10 cellular contexts compared by ENCODE assay signal in genomic region chr1:86912501-86912900, GRCh38.
DNase-seq lines count a peak whose midpoint lies in the region; ATAC-seq and TF ChIP-seq lines count a peak whose summit lies in the region.
"Had no signal": no experiment of that assay in that cellular context is flagged by ENCODE, and none has a peak within 500 bp of the region (broad histone marks: within the 10 kb centered on the region; RNA-seq: fewer than 3 reads in every experiment).

No MANE protein-coding gene starts in this region.

- peaks cover 22% of the 10 kb centered on the region for H3K79me2 ChIP-seq in parathyroid adenoma

- H3K9ac ChIP-seq in parathyroid adenoma = no peak overlapping the region

- H3K4me1 ChIP-seq in parathyroid adenoma = peaks cover 10% of the 10 kb centered on the region

- no peaks in the 10 kb centered on the region for H3K36me3 ChIP-seq in parathyroid adenoma (ENCODE audit: control insufficient read depth, insufficient read depth, low read length)

- DNase-seq in NAMALWA (ENCODE audit: low spot score) (peak; percentile 17), epithelial cell of esophagus (ENCODE audit: low read depth) (no peak), C1 segment of cervical spinal cord (lab: John Stamatoyannopoulos, UW) (no peak), cortex of kidney (lab: John Stamatoyannopoulos, UW) (no peak), GF-D8 (lab: John Stamatoyannopoulos, UW) (no peak)
- DNase-seq: activated CD8-positive, alpha-beta memory T cell treated with anti-CD3 and anti-CD28 coated beads, Interleukin-2, amount 50 U/mL, for 48 hours; substantia nigra had no signal

- no peak overlapping the region for H3K27ac ChIP-seq in parathyroid adenoma

- H3K4me3 ChIP-seq in GM08714 (ENCODE audit: low read length) = peak overlapping the region; percentile 99
- peak overlapping the region; percentile 89 for H3K4me3 ChIP-seq in epithelial cell of esophagus (ENCODE audit: low read length)
- peak overlapping the region; percentile 87 for H3K4me3 ChIP-seq in parathyroid adenoma (ENCODE audit: low read depth, low read length)

- H3K4me2 ChIP-seq in parathyroid adenoma (ENCODE audit: low read length) = no peak overlapping the region

- H3K27me3 ChIP-seq in parathyroid adenoma (ENCODE audit: control insufficient read depth, insufficient read depth, low read length) = no peaks in the 10 kb centered on the region

- no peak for TF ChIP-seq CTCF in epithelial cell of esophagus (IDR thresholded peaks at IDR 0.05; ENCODE audit: insufficient read depth, low read depth, low read length, missing control alignments)
- TF ChIP-seq CTCF in parathyroid adenoma (IDR thresholded peaks at IDR 0.05) = no peak

- ATAC-seq in HG03439 (IDR thresholded peaks at IDR 0.05; ENCODE audit: unreplicated experiment) = no peak

- H3K9me3 ChIP-seq in parathyroid adenoma (ENCODE audit: control insufficient read depth, low read length) = no peaks in the 10 kb centered on the region

- H2AFZ ChIP-seq in parathyroid adenoma = no peak overlapping the region
